In genomic region chr10:11756766-11757315, GRCh38 we compare ENCODE assay signal across 12 cellular contexts. TPM values are rescaled to one million over a fixed set of nuclear protein-coding genes. Genes with fewer than 3 reads are reported as not detected.
DNase-seq lines count a peak whose midpoint lies in the region; ATAC-seq and TF ChIP-seq lines count a peak whose summit lies in the region.
"Had no signal": no experiment of that assay in that cellular context is flagged by ENCODE, and none has a peak within 500 bp of the region (broad histone marks: within the 10 kb centered on the region; RNA-seq: fewer than 3 reads in every experiment).

No MANE protein-coding gene starts in this region.

- no peaks in the 10 kb centered on the region for H3K79me2 ChIP-seq in mammary epithelial cell (ENCODE audit: insufficient read depth, low read length)

- no peaks in the 10 kb centered on the region for H4K20me1 ChIP-seq in mammary epithelial cell (ENCODE audit: insufficient read depth, low read length)

- H3K27me3 Mint-ChIP-seq in activated CD4-positive, alpha-beta memory T cell treated with anti-CD3 and anti-CD28 coated beads for 36 hours = no peaks in the 10 kb centered on the region
- peaks cover 10% of the 10 kb centered on the region for H3K27me3 Mint-ChIP-seq in activated CD4-positive, alpha-beta memory T cell treated with anti-CD3 and anti-CD28 coated beads, Interleukin-2, amount 10 ng/mL, durations not matched to agents 7 days and 5 days
- H3K27me3 Mint-ChIP-seq in T-cell = no peaks in the 10 kb centered on the region
- H3K27me3 Mint-ChIP-seq: activated T-cell treated with anti-CD3 and anti-CD28 coated beads, Interleukin-2, amount 50 U/mL, for 24 hours had no signal

- peak; percentile 2 for DNase-seq in activated CD4-positive, alpha-beta memory T cell treated with anti-CD3 and anti-CD28 coated beads for 36 hours
- DNase-seq in activated CD4-positive, alpha-beta memory T cell treated with anti-CD3 and anti-CD28 coated beads, Interleukin-2, amount 10 ng/mL, durations not matched to agents 7 days and 5 days = no peak
- DNase-seq in mammary epithelial cell = no peak
- peak in 1 of 2 donors; percentile 49 for DNase-seq in tibial artery
- DNase-seq in SK-N-DZ (ENCODE audit: low spot score) = no peak
- DNase-seq in T-cell = no peak
- DNase-seq: activated CD4-positive, CD25-positive, alpha-beta regulatory T cell treated with anti-CD3 and anti-CD28 coated beads, Interleukin-2, amount 50 U/mL, for 72 hours; activated T-cell treated with anti-CD3 and anti-CD28 coated beads, Interleukin-2, amount 50 U/mL, for 24 hours; effector CD4-positive, alpha-beta T cell; stimulated activated CD4-positive, alpha-beta T cell treated with anti-CD3 and anti-CD28 coated beads, Interleukin-15, amount 100 ng/mL, for 24 hours had no signal

- H3K4me3 ChIP-seq in mammary epithelial cell (replicated peaks in 1 of 3; ENCODE audit: insufficient read depth in 1 of 3, low read depth in 2 of 3, low read length in 3 of 3) = no peak overlapping the region
- no peak overlapping the region for H3K4me3 ChIP-seq in muscle layer of duodenum (ENCODE audit: low read depth in 1 of 2, low read length in 2 of 2)
- H3K4me3 ChIP-seq in tibial artery = no peak overlapping the region

- H3K36me3 Mint-ChIP-seq in activated CD4-positive, alpha-beta memory T cell treated with anti-CD3 and anti-CD28 coated beads for 36 hours = no peaks in the 10 kb centered on the region
- no peaks in the 10 kb centered on the region for H3K36me3 Mint-ChIP-seq in activated CD4-positive, alpha-beta memory T cell treated with anti-CD3 and anti-CD28 coated beads, Interleukin-2, amount 10 ng/mL, durations not matched to agents 7 days and 5 days (ENCODE audit: low read depth)
- no peaks in the 10 kb centered on the region for H3K36me3 Mint-ChIP-seq in T-cell

- dilution Hi-C loops in mammary epithelial cell (cut with HindIII; ENCODE audit: low sequenced_read_pairs) = no loop called here

- H3K4me3 Mint-ChIP-seq in activated CD4-positive, alpha-beta memory T cell treated with anti-CD3 and anti-CD28 coated beads for 36 hours = no peak overlapping the region
- H3K4me3 Mint-ChIP-seq in activated CD4-positive, alpha-beta memory T cell treated with anti-CD3 and anti-CD28 coated beads, Interleukin-2, amount 10 ng/mL, durations not matched to agents 7 days and 5 days = no peak overlapping the region
- no peak overlapping the region for H3K4me3 Mint-ChIP-seq in T-cell
- H3K4me3 Mint-ChIP-seq: activated T-cell treated with anti-CD3 and anti-CD28 coated beads, Interleukin-2, amount 50 U/mL, for 24 hours had no signal

- no peak overlapping the region for H2AFZ ChIP-seq in mammary epithelial cell (ENCODE audit: low read depth, low read length)

- BruUV-seq in mammary epithelial cell (replicated peaks; lab: Mats Ljungman, UMichigan) = no TSS peak

- no peak overlapping the region for H3K9ac ChIP-seq in mammary epithelial cell (ENCODE audit: insufficient read depth, low read length)

- no peak for TF ChIP-seq CTCF in mammary epithelial cell (conservative IDR thresholded peaks at IDR 0.05 in 1 of 2, IDR thresholded peaks at IDR 0.05 in 1 of 2; ENCODE audit: extremely low read depth in 1 of 2, insufficient read depth in 1 of 2, low read depth in 1 of 2, low read length in 2 of 2)
- no peak for TF ChIP-seq CTCF in tibial artery (IDR thresholded peaks at IDR 0.05)

- H3K27me3 ChIP-seq in mammary epithelial cell (ENCODE audit: insufficient read depth, low read length) (no peaks in the 10 kb centered on the region), muscle layer of duodenum (ENCODE audit: low read depth, low read length) (no peaks in the 10 kb centered on the region), tibial artery (no peaks in the 10 kb centered on the region)

- H3K9me3 ChIP-seq in mammary epithelial cell (replicated peaks; ENCODE audit: insufficient read depth, low read length) (no peaks in the 10 kb centered on the region), muscle layer of duodenum (ENCODE audit: control insufficient read depth in 1 of 2, low read length in 2 of 2) (no peaks in the 10 kb centered on the region), tibial artery (no peaks in the 10 kb centered on the region)

- in situ Hi-C loops in mammary epithelial cell (cut with MboI; ENCODE audit: low sequenced_read_pairs in 2 of 2) = loop anchor here in 1 of 2 donors (5.0 kb wide), 1 partner anchor 240 kb away; no protein-coding TSS in a partner anchor

- ATAC-seq in T-cell (replicated peaks in 1 of 4) (no peak), GM18520 (IDR thresholded peaks at IDR 0.05; ENCODE audit: unreplicated experiment) (no peak)

- POLR2A ChIA-PET in activated CD4-positive, alpha-beta memory T cell treated with anti-CD3 and anti-CD28 coated beads for 36 hours (lab: Charles Lee) = interaction anchor here (0.7 kb wide), 1 partner anchor 241 kb away, joined by 3 read pairs; no protein-coding TSS in a partner anchor
- POLR2A ChIA-PET in activated CD4-positive, alpha-beta memory T cell treated with anti-CD3 and anti-CD28 coated beads, Interleukin-2, amount 10 ng/mL, durations not matched to agents 7 days and 5 days (lab: Charles Lee) = no interaction called here
- POLR2A ChIA-PET in T-cell (lab: Charles Lee) = no interaction called here

- no peaks in the 10 kb centered on the region for H3K36me3 ChIP-seq in mammary epithelial cell (ENCODE audit: insufficient read depth, low read length)
- peaks cover 0 to 8% of the 10 kb centered on the region in 2 donors for H3K36me3 ChIP-seq in muscle layer of duodenum (ENCODE audit: control insufficient read depth in 1 of 2, insufficient read depth in 2 of 2, low read length in 2 of 2)
- peaks cover 0 to 37% (median 0%) of the 10 kb centered on the region in 3 donors for H3K36me3 ChIP-seq in tibial artery

- H3K9me3 Mint-ChIP-seq in activated CD4-positive, alpha-beta memory T cell treated with anti-CD3 and anti-CD28 coated beads for 36 hours = no peaks in the 10 kb centered on the region
- H3K9me3 Mint-ChIP-seq in activated CD4-positive, alpha-beta memory T cell treated with anti-CD3 and anti-CD28 coated beads, Interleukin-2, amount 10 ng/mL, durations not matched to agents 7 days and 5 days = no peaks in the 10 kb centered on the region
- no peaks in the 10 kb centered on the region for H3K9me3 Mint-ChIP-seq in T-cell
- H3K9me3 Mint-ChIP-seq: activated T-cell treated with anti-CD3 and anti-CD28 coated beads, Interleukin-2, amount 50 U/mL, for 24 hours had no signal

- H3K27ac Mint-ChIP-seq in activated CD4-positive, alpha-beta memory T cell treated with anti-CD3 and anti-CD28 coated beads for 36 hours = no peak overlapping the region
- H3K27ac Mint-ChIP-seq in activated CD4-positive, alpha-beta memory T cell treated with anti-CD3 and anti-CD28 coated beads, Interleukin-2, amount 10 ng/mL, durations not matched to agents 7 days and 5 days = no peak overlapping the region
- no peak overlapping the region for H3K27ac Mint-ChIP-seq in T-cell
- H3K27ac Mint-ChIP-seq: activated T-cell treated with anti-CD3 and anti-CD28 coated beads, Interleukin-2, amount 50 U/mL, for 24 hours had no signal

- intact Hi-C loops in activated CD4-positive, alpha-beta memory T cell treated with anti-CD3 and anti-CD28 coated beads for 36 hours (cut with micrococcal nuclease) = no loop called here
- intact Hi-C loops in mammary epithelial cell (cut with micrococcal nuclease) (loop anchor here (5.0 kb wide), 3 partner anchors 145 to 720 kb away; partner anchors contain the start of gene USP6NL), tibial artery (cut with DNase I; ENCODE audit: low total_unique reads) (loop anchor here (5.0 kb wide), 1 partner anchor 240 kb away; no protein-coding TSS in a partner anchor)

- peaks cover 21% of the 10 kb centered on the region for H3K4me1 ChIP-seq in mammary epithelial cell (ENCODE audit: insufficient read depth, low read length)
- peaks cover 6 to 10% of the 10 kb centered on the region in 2 donors for H3K4me1 ChIP-seq in muscle layer of duodenum (ENCODE audit: control insufficient read depth in 1 of 2, insufficient read depth in 2 of 2, low read length in 2 of 2)
- peaks cover 0 to 19% (median 16%) of the 10 kb centered on the region in 4 donors for H3K4me1 ChIP-seq in tibial artery

- no peak overlapping the region for H3K4me2 ChIP-seq in mammary epithelial cell (ENCODE audit: insufficient read depth, low read depth, low read length)

- WGBS in mammary epithelial cell (ENCODE audit: low coverage, missing lambda C conversion rate) = 79% methylated on average over 7 of the region's 11 CpGs

- CTCF ChIA-PET in activated CD4-positive, alpha-beta memory T cell treated with anti-CD3 and anti-CD28 coated beads for 36 hours (lab: Charles Lee) = interaction anchor here (0.6 to 6.4 kb wide), 22 partner anchors 8 to 438 kb away, joined by 3 to 124 read pairs (median 6); no protein-coding TSS in a partner anchor
- CTCF ChIA-PET in activated CD4-positive, alpha-beta memory T cell treated with anti-CD3 and anti-CD28 coated beads, Interleukin-2, amount 10 ng/mL, durations not matched to agents 7 days and 5 days (lab: Charles Lee) = interaction anchor here (0.8 to 5.6 kb wide), 22 partner anchors 9 to 284 kb away, joined by 3 to 71 read pairs (median 4); no protein-coding TSS in a partner anchor
- CTCF ChIA-PET in mammary epithelial cell (lab: Charles Lee; ENCODE audit: low non-redundant PET) (interaction anchor here (0.6 to 0.8 kb wide), 2 partner anchors 218 to 224 kb away, joined by 5 to 6 read pairs; no protein-coding TSS in a partner anchor), T-cell (lab: Charles Lee) (interaction anchor here (0.7 to 2.9 kb wide), 8 partner anchors 18 to 259 kb away, joined by 3 to 25 read pairs (median 6); no protein-coding TSS in a partner anchor)

- peaks cover 1% of the 10 kb centered on the region for H3K4me1 Mint-ChIP-seq in activated CD4-positive, alpha-beta memory T cell treated with anti-CD3 and anti-CD28 coated beads for 36 hours (ENCODE audit: low read depth)
- H3K4me1 Mint-ChIP-seq in activated CD4-positive, alpha-beta memory T cell treated with anti-CD3 and anti-CD28 coated beads, Interleukin-2, amount 10 ng/mL, durations not matched to agents 7 days and 5 days = no peaks in the 10 kb centered on the region
- peaks cover 0 to 5% (median 4%) of the 10 kb centered on the region in 3 donors for H3K4me1 Mint-ChIP-seq in T-cell

- H3K27ac ChIP-seq in mammary epithelial cell (ENCODE audit: insufficient read depth, low read depth, low read length) (peak overlapping the region; percentile 62), muscle layer of duodenum (ENCODE audit: low read length) (peak overlapping the region; percentile 54), tibial artery (peak overlapping the region; percentile 64 to 76)

RNA-seq across cellular contexts. Expression of gene ECHDC3, which starts 14.7 kb away (rescaled TPM):
- 1 to 10 TPM in 1 of 2 experiments, under 1 TPM in 1; 0.76 to 1.4 TPM for total RNA-seq in activated CD4-positive, alpha-beta memory T cell treated with anti-CD3 and anti-CD28 coated beads for 36 hours
- not detected for total RNA-seq in activated CD4-positive, alpha-beta memory T cell treated with anti-CD3 and anti-CD28 coated beads, Interleukin-2, amount 10 ng/mL, durations not matched to agents 7 days and 5 days
- total RNA-seq in mammary epithelial cell = 10 to 100 TPM in 1 of 2 donors, 1 to 10 TPM in 1; 6.9 to 30.8 TPM
- polyA plus RNA-seq in mammary epithelial cell = 9.6 TPM
- not detected for polyA minus RNA-seq in mammary epithelial cell
- polyA plus RNA-seq in SK-N-DZ (2014; cell fraction: cytosol; rRNA removed) = 19.2 and 19.6 TPM in 2 replicates
- polyA plus RNA-seq in SK-N-DZ (2014; cell fraction: nucleus; rRNA removed) = 8.7 and 14.1 TPM in 2 replicates
- 1 to 10 TPM in 4 of 5 donors, under 1 TPM in 1; 0.62 to 2.7 (median 1.5) TPM for total RNA-seq in T-cell
